In genomic region chr1:181033799-181034391, GRCh38 we compare ENCODE assay signal across 8 cellular contexts. TPM values are rescaled to one million over a fixed set of nuclear protein-coding genes. Genes with fewer than 3 reads are reported as not detected.
DNase-seq lines count a peak whose midpoint lies in the region; ATAC-seq and TF ChIP-seq lines count a peak whose summit lies in the region.

Gene MR1 (plus strand): TSS chr1:181033983. CDS start chr1:181034008, 25 bp downstream.

- H3K4me1 Mint-ChIP-seq in Caco-2 (ENCODE audit: low read depth, unreplicated experiment) = peaks cover 7% of the 10 kb centered on the region
- peaks cover 56% of the 10 kb centered on the region for H3K4me1 Mint-ChIP-seq in activated T-cell treated with anti-CD3 and anti-CD28 coated beads, Interleukin-2, amount 50 U/mL, for 24 hours (ENCODE audit: low read depth)

- H3K4me1 ChIP-seq in Caco-2 (no peaks in the 10 kb centered on the region), BE2C (no peaks in the 10 kb centered on the region; the same call in 1 of the 2 replicates)

- DNase-seq in Caco-2 (peak in 1 of 2 experiments; percentile 48), NCI-H526 treated with DMSO at 0.1 percent for 48 hours (lab: John Stamatoyannopoulos, UW) (peak; percentile 92), fibroblast of pulmonary artery (ENCODE audit: low read depth) (peak; percentile 87), non-pigmented ciliary epithelial cell (ENCODE audit: low read depth) (peak; percentile 51), BE2C (no peak)
- DNase-seq in activated T-cell treated with anti-CD3 and anti-CD28 coated beads, Interleukin-2, amount 50 U/mL, for 24 hours = peak; percentile 41

- ATAC-seq in GM18907 (IDR thresholded peaks at IDR 0.05; ENCODE audit: unreplicated experiment) (peak; percentile 94), HG03064 (IDR thresholded peaks at IDR 0.05; ENCODE audit: low read depth, unreplicated experiment) (peak; percentile 93)

- no peaks in the 10 kb centered on the region for H3K36me3 Mint-ChIP-seq in Caco-2 (ENCODE audit: insufficient read depth, unreplicated experiment)
- H3K36me3 Mint-ChIP-seq in activated T-cell treated with anti-CD3 and anti-CD28 coated beads, Interleukin-2, amount 50 U/mL, for 24 hours (ENCODE audit: low read depth) = peaks cover 12% of the 10 kb centered on the region

- peak within 1 kb of the TSS; percentile 48 for H3K27ac Mint-ChIP-seq in Caco-2 (ENCODE audit: unreplicated experiment)
- H3K27ac Mint-ChIP-seq in activated T-cell treated with anti-CD3 and anti-CD28 coated beads, Interleukin-2, amount 50 U/mL, for 24 hours = peak within 1 kb of the TSS; percentile 98

- intact Hi-C loops in Caco-2 (cut with micrococcal nuclease; ENCODE audit: unreplicated experiment) = no loop called here

- H3K27me3 ChIP-seq in Caco-2 (replicated peaks; ENCODE audit: control insufficient read depth, insufficient read depth, low read length) (no peaks in the 10 kb centered on the region), BE2C (no peaks in the 10 kb centered on the region)

- no peaks in the 10 kb centered on the region for H3K9me3 Mint-ChIP-seq in Caco-2 (ENCODE audit: unreplicated experiment)
- H3K9me3 Mint-ChIP-seq in activated T-cell treated with anti-CD3 and anti-CD28 coated beads, Interleukin-2, amount 50 U/mL, for 24 hours = no peaks in the 10 kb centered on the region

- CTCF ChIA-PET in Caco-2 (lab: Charles Lee) = interaction anchor here (1.3 kb wide), 1 partner anchor 152 kb away, joined by 4 read pairs; no protein-coding TSS in a partner anchor

- TSS peak; percentile 68 for BruUV-seq in Caco-2 (replicated peaks; lab: Mats Ljungman, UMichigan)

- H3K4me3 ChIP-seq in Caco-2 (ENCODE audit: low read depth, low read length) (no peak within 1 kb of the TSS), fibroblast of pulmonary artery (replicated peaks; ENCODE audit: low read depth, low read length) (peak within 1 kb of the TSS; percentile 46), BE2C (ENCODE audit: low read depth, low read length) (no peak within 1 kb of the TSS)

- H3K27me3 Mint-ChIP-seq in Caco-2 (ENCODE audit: insufficient read depth, unreplicated experiment) = no peaks in the 10 kb centered on the region
- H3K27me3 Mint-ChIP-seq in activated T-cell treated with anti-CD3 and anti-CD28 coated beads, Interleukin-2, amount 50 U/mL, for 24 hours = no peaks in the 10 kb centered on the region

- peak within 1 kb of the TSS; percentile 59 for H3K4me3 Mint-ChIP-seq in Caco-2 (ENCODE audit: unreplicated experiment)
- peak within 1 kb of the TSS; percentile 91 for H3K4me3 Mint-ChIP-seq in activated T-cell treated with anti-CD3 and anti-CD28 coated beads, Interleukin-2, amount 50 U/mL, for 24 hours

- H3K9me3 ChIP-seq in Caco-2 (no peaks in the 10 kb centered on the region), BE2C (no peaks in the 10 kb centered on the region)

- POLR2A ChIA-PET in Caco-2 (lab: Charles Lee) = no interaction called here

- no peak for TF ChIP-seq CTCF in Caco-2 (IDR thresholded peaks at IDR 0.05; ENCODE audit: insufficient read depth in 1 of 2, low read depth in 1 of 2, low read length in 1 of 2, severe bottlenecking in 1 of 2, unreplicated experiment in 1 of 2)
- no peak for TF ChIP-seq CTCF in fibroblast of pulmonary artery (IDR thresholded peaks at IDR 0.05; ENCODE audit: low read length, missing control alignments)
- no peak for TF ChIP-seq CTCF in BE2C (IDR thresholded peaks at IDR 0.05; ENCODE audit: low read depth, low read length)

- H3K36me3 ChIP-seq in Caco-2 (ENCODE audit: control insufficient read depth, insufficient read depth, low read length) (no peaks in the 10 kb centered on the region), BE2C (no peaks in the 10 kb centered on the region)

RNA-seq across cellular contexts. Expression of gene MR1, which starts in this region (rescaled TPM):
- 2.4 and 2.5 TPM in 2 replicates for total RNA-seq in Caco-2 (2022)
- 0.28 TPM for polyA plus RNA-seq in BE2C (2012; ENCODE audit: insufficient read depth, insufficient read length, low read depth)
